Comparison of ENCODE assay signal across 10 cellular contexts in genomic region chrX:13091111-13091765, GRCh38. TPM values are rescaled to one million over a fixed set of nuclear protein-coding genes. Genes with fewer than 3 reads are reported as not detected.
DNase-seq lines count a peak whose midpoint lies in the region; ATAC-seq lines count a peak whose summit lies in the region.
"Had no signal": no experiment of that assay in that cellular context is flagged by ENCODE, and none has a peak within 500 bp of the region (broad histone marks: within the 10 kb centered on the region; RNA-seq: fewer than 3 reads in every experiment).

No MANE protein-coding gene starts in this region.

- DNase-seq in activated CD4-positive, alpha-beta T cell treated with anti-CD3 and anti-CD28 coated beads for 36 hours: peak; percentile 41
- DNase-seq in activated CD4-positive, alpha-beta T cell treated with anti-CD3 and anti-CD28 coated beads for 4 hours: no peak
- DNase-seq in T-helper 17 cell (no peak), left ventricle myocardium superior (no peak), substantia nigra (lab: John Stamatoyannopoulos, UW) (no peak), NCI-H1048 (lab: John Stamatoyannopoulos, UW) (no peak), inferior parietal cortex (ENCODE audit: extremely low spot score) (no peak)
- DNase-seq: retina had no signal

- POLR2A ChIA-PET in activated CD4-positive, alpha-beta T cell treated with anti-CD3 and anti-CD28 coated beads for 36 hours (lab: Charles Lee): interaction anchor here (0.8 to 2.3 kb wide), 12 partner anchors 9 to 397 kb away, joined by 3 to 16 read pairs (median 5); no protein-coding TSS in a partner anchor

- no peaks in the 10 kb centered on the region for H3K9me3 Mint-ChIP-seq in activated CD4-positive, alpha-beta T cell treated with anti-CD3 and anti-CD28 coated beads for 36 hours (ENCODE audit: low read depth)

- peaks cover 4% of the 10 kb centered on the region for H3K36me3 Mint-ChIP-seq in activated CD4-positive, alpha-beta T cell treated with anti-CD3 and anti-CD28 coated beads for 36 hours (ENCODE audit: low read depth)
- H3K36me3 Mint-ChIP-seq in T-helper 17 cell (ENCODE audit: low read depth): no peaks in the 10 kb centered on the region

- H3K4me1 Mint-ChIP-seq in activated CD4-positive, alpha-beta T cell treated with anti-CD3 and anti-CD28 coated beads for 36 hours: peaks cover 89% of the 10 kb centered on the region
- peaks cover 46% of the 10 kb centered on the region for H3K4me1 Mint-ChIP-seq in T-helper 17 cell

- H3K27me3 Mint-ChIP-seq in activated CD4-positive, alpha-beta T cell treated with anti-CD3 and anti-CD28 coated beads for 36 hours: no peaks in the 10 kb centered on the region
- H3K27me3 Mint-ChIP-seq in T-helper 17 cell: no peaks in the 10 kb centered on the region

- CTCF ChIA-PET in activated CD4-positive, alpha-beta T cell treated with anti-CD3 and anti-CD28 coated beads for 36 hours (lab: Charles Lee): interaction anchor here (0.7 to 4.0 kb wide), 15 partner anchors 9 to 571 kb away, joined by 3 to 28 read pairs (median 5); partner anchors contain the start of gene TMSB4X

- intact Hi-C loops in activated CD4-positive, alpha-beta T cell treated with anti-CD3 and anti-CD28 coated beads for 36 hours (cut with DNase I, micrococcal nuclease): loop anchor here (2.0 to 10.0 kb wide), 10 partner anchors 76 to 936 kb away; partner anchors contain the start of genes GEMIN8 (in 2 of the 2), OFD1 (in 1 of the 2), TCEANC (in 1 of the 2) and TRAPPC2 (in 1 of the 2)
- intact Hi-C loops in left ventricle myocardium superior (cut with micrococcal nuclease): no loop called here

- H3K4me3 Mint-ChIP-seq in activated CD4-positive, alpha-beta T cell treated with anti-CD3 and anti-CD28 coated beads for 36 hours: peak overlapping the region; percentile 54
- peak overlapping the region; percentile 57 for H3K4me3 Mint-ChIP-seq in T-helper 17 cell

- ATAC-seq in activated CD4-positive, alpha-beta T cell treated with anti-CD3 and anti-CD28 coated beads for 36 hours: peak; percentile 2
- ATAC-seq in T-helper 17 cell (peak; percentile 7), left ventricle myocardium superior (peak; percentile 23), GM18519 (IDR thresholded peaks at IDR 0.05; ENCODE audit: low FRiP score, unreplicated experiment) (no peak)

- peak overlapping the region; percentile 43 for H3K27ac ChIP-seq in substantia nigra (ENCODE audit: low read depth, low read length, poor library complexity, severe bottlenecking)

- H3K27ac Mint-ChIP-seq in activated CD4-positive, alpha-beta T cell treated with anti-CD3 and anti-CD28 coated beads for 36 hours: peak overlapping the region; percentile 95
- peak overlapping the region; percentile 99 for H3K27ac Mint-ChIP-seq in T-helper 17 cell

- H3K9me3 ChIP-seq in T-helper 17 cell (ENCODE audit: control insufficient read depth, low read length, poor library complexity, severe bottlenecking): no peaks in the 10 kb centered on the region

RNA-seq across cellular contexts. Expression of gene FAM9C, which starts 46.8 kb away (rescaled TPM):
- not detected for total RNA-seq in activated CD4-positive, alpha-beta T cell treated with anti-CD3 and anti-CD28 coated beads for 36 hours
- not detected for total RNA-seq in T-helper 17 cell
- 1.2 TPM for total RNA-seq in left ventricle myocardium superior
- total RNA-seq: A673 had no signal
